Comparison of ENCODE assay signal across 12 cellular contexts in the genomic region with DNA sequence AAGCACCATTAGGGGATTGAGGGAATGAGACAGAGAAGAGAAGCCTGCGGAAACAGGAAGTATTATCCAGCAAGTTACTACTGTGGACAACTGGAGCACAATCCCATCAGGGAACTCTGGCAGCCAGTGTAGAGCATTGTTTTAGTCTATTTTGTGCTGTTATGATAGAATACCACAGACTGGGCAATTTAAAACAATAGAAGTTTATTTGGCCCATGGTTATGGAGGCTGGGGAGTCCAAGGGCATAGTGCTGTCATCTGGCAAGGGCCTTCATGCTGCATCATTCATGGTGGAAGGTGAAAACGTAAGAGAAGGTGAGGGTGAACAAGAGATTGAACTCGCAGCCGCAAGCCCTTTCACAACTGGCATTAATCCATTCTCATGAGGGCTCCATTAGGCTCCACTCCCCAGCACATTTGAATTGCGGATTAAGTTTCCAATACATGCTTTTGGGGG.
DNase-seq lines count a peak whose midpoint lies in the region; ATAC-seq and TF ChIP-seq lines count a peak whose summit lies in the region.
"Had no signal": no experiment of that assay in that cellular context is flagged by ENCODE, and none has a peak within 500 bp of the region (broad histone marks: within the 10 kb centered on the region; RNA-seq: fewer than 3 reads in every experiment).

No MANE protein-coding gene starts in this region.

- H3K27me3 ChIP-seq in ACC112 (ENCODE audit: insufficient read depth, low read length) = no peaks in the 10 kb centered on the region
- no peaks in the 10 kb centered on the region for H3K27me3 ChIP-seq in HL-60 (ENCODE audit: insufficient read depth, poor library complexity, severe bottlenecking)

- no peaks in the 10 kb centered on the region for H3K79me2 ChIP-seq in ACC112 (ENCODE audit: control insufficient read depth, insufficient read depth, low read length, unreplicated experiment)

- H3K4me1 ChIP-seq in ACC112 (ENCODE audit: control insufficient read depth, insufficient read depth, low read length, unreplicated experiment) = peaks cover 23% of the 10 kb centered on the region

- no peak overlapping the region for H2AFZ ChIP-seq in ACC112 (ENCODE audit: low read length, unreplicated experiment)

- ATAC-seq in central memory CD8-positive, alpha-beta T cell (replicated peaks; ENCODE audit: extremely low read depth, poor library complexity, severe bottlenecking) = no peak
- no peak for ATAC-seq in HG03469 (IDR thresholded peaks at IDR 0.05; ENCODE audit: unreplicated experiment)
- ATAC-seq in HG03457 (IDR thresholded peaks at IDR 0.05; ENCODE audit: unreplicated experiment) = no peak

- H3K27ac ChIP-seq in ACC112 (ENCODE audit: low read depth, low read length) (peak overlapping the region; percentile 86), HL-60 (replicated peaks) (peak overlapping the region; percentile 87)
- H3K27ac ChIP-seq: C4-2B had no signal

- H3K36me3 ChIP-seq in ACC112 (ENCODE audit: insufficient read depth, low read length) = no peaks in the 10 kb centered on the region

- peak overlapping the region; percentile 45 for H3K4me3 Mint-ChIP-seq in central memory CD8-positive, alpha-beta T cell
- no peak overlapping the region for H3K4me3 Mint-ChIP-seq in nephron

- H3K9me3 Mint-ChIP-seq in central memory CD8-positive, alpha-beta T cell = no peaks in the 10 kb centered on the region
- no peaks in the 10 kb centered on the region for H3K9me3 Mint-ChIP-seq in nephron

- peaks cover 10% of the 10 kb centered on the region for H3K27me3 Mint-ChIP-seq in central memory CD8-positive, alpha-beta T cell
- no peaks in the 10 kb centered on the region for H3K27me3 Mint-ChIP-seq in nephron (ENCODE audit: low read depth)

- no peak overlapping the region for H3K27ac Mint-ChIP-seq in central memory CD8-positive, alpha-beta T cell (ENCODE audit: low read depth)
- H3K27ac Mint-ChIP-seq in nephron = peak overlapping the region in 2 of 3 experiments; percentile 85 to 89

- H3K4me1 Mint-ChIP-seq in central memory CD8-positive, alpha-beta T cell = peaks cover 18% of the 10 kb centered on the region
- H3K4me1 Mint-ChIP-seq in nephron = peaks cover 31% of the 10 kb centered on the region

- peaks cover 2% of the 10 kb centered on the region for H3K36me3 Mint-ChIP-seq in central memory CD8-positive, alpha-beta T cell (ENCODE audit: insufficient read depth)
- H3K36me3 Mint-ChIP-seq in nephron (ENCODE audit: low read depth) = no peaks in the 10 kb centered on the region

- TF ChIP-seq CTCF in HL-60 (IDR thresholded peaks at IDR 0.05; ENCODE audit: insufficient read depth, low read length) = no peak
- no peak for TF ChIP-seq CTCF in nephron (IDR thresholded peaks at IDR 0.05; ENCODE audit: unreplicated experiment in 3 of 3)

- peak overlapping the region; percentile 8; the same call in 1 of the 2 replicates for H3K4me3 ChIP-seq in ACC112 (ENCODE audit: low read depth, low read length)
- no peak overlapping the region for H3K4me3 ChIP-seq in HL-60 (replicated peaks; ENCODE audit: insufficient read depth, low read length)
- H3K4me3 ChIP-seq: mucosa of descending colon had no signal

- DNase-seq in HL-60 (ENCODE audit: low read depth in 1 of 2, low spot score in 1 of 2) (no peak), GOT3 (lab: John Stamatoyannopoulos, UW) (no peak)
- DNase-seq in central memory CD8-positive, alpha-beta T cell (ENCODE audit: low spot score in 2 of 2) = no peak
- no peak for DNase-seq in activated T-cell treated with anti-CD3 and anti-CD28 coated beads, Interleukin-2, amount 50 U/mL, for 1 hour
- DNase-seq: foreskin melanocyte, mucosa of descending colon, NCI-H2081 treated with DMSO at 0.1 percent for 48 hours had no signal
